Comparison of ENCODE assay signal across 6 cellular contexts in genomic region chr2:71958426-71958825, GRCh38.
DNase-seq lines count a peak whose midpoint lies in the region; ATAC-seq, FAIRE-seq and TF ChIP-seq lines count a peak whose summit lies in the region.
"Not testable (repeated sequence)": the region's sequence is repeated elsewhere in the genome, so short reads cannot be mapped to it uniquely, and the experiment has no call there.

No MANE protein-coding gene starts in this region.

- RAD21 ChIA-PET in HCT116 (lab: Charles Lee; ENCODE audit: low non-redundant PET in 1 of 2, low total read pairs in 2 of 2, uncharacterized antibody in 2 of 2, unreplicated experiment in 2 of 2); GM12878 (lab: Charles Lee; ENCODE audit: unreplicated experiment): not testable (repeated sequence)

- WGBS in GM12878 (ENCODE audit: insufficient coverage, insufficient replicate concordance, low lambda C conversion rate, missing lambda C conversion rate): 30% methylated on average over 1 of the region's 1 CpG
- 9% methylated on average over 1 of the region's 1 CpG for WGBS in K562 (ENCODE audit: insufficient coverage, low coverage, missing lambda C conversion rate)

- peak; percentile 31 for FAIRE-seq in GM12878 (lab: Jason Lieb, UNC)
- not testable (repeated sequence) for FAIRE-seq in K562 (lab: Jason Lieb, UNC)

- intact Hi-C loops in HCT116 (cut with micrococcal nuclease); GM12878 (cut with micrococcal nuclease; ENCODE audit: unreplicated experiment); K562 (cut with micrococcal nuclease): not testable (repeated sequence)

- not testable (repeated sequence) for H2AFZ ChIP-seq in HCT116 (ENCODE audit: low read depth, low read length, poor library complexity, severe bottlenecking); GM12878 (ENCODE audit: control insufficient read depth, low read depth, low read length); K562 (ENCODE audit: low read depth, low read length)

- not testable (repeated sequence) for H3K9me3 ChIP-seq in HCT116 (ENCODE audit: control insufficient read depth in 1 of 2, insufficient read depth in 1 of 2, low read depth in 1 of 2, low read length in 2 of 2); HEK293 (ENCODE audit: control insufficient read depth, insufficient read depth, low read depth, low read length); GM12878 (replicated peaks; ENCODE audit: control insufficient read depth, insufficient read depth, low read length); K562 (replicated peaks; ENCODE audit: control insufficient read depth, insufficient read depth, low read depth, low read length)
- peaks cover 31% of the 10 kb centered on the region for H3K9me3 ChIP-seq in adipocyte (ENCODE audit: control insufficient read depth, low read length)

- in situ Hi-C loops in GM12878 (cut with MboI); K562 (cut with MboI): not testable (repeated sequence)

- not testable (repeated sequence) for TF ChIP-seq POLR2A in HCT116 (IDR thresholded peaks at IDR 0.05; ENCODE audit: borderline replicate concordance, extremely low read depth, insufficient read depth, insufficient read length); GM12878 (IDR thresholded peaks at IDR 0.05; ENCODE audit: low read depth, low read length); K562 (conservative IDR thresholded peaks at IDR 0.05)

- not testable (repeated sequence) for H3K9me1 ChIP-seq in K562 (ENCODE audit: control insufficient read depth, insufficient read depth, low read length)

- H3K79me2 ChIP-seq in HCT116 (ENCODE audit: insufficient read depth, low read length); GM12878 (ENCODE audit: control insufficient read depth, insufficient read depth, low read length); K562 (ENCODE audit: control insufficient read depth, insufficient read depth, low read length): not testable (repeated sequence)

- H3K9me2 ChIP-seq in HCT116 (ENCODE audit: insufficient read depth): not testable (repeated sequence)

- TF ChIP-seq EP300 in GM12878 (IDR thresholded peaks at IDR 0.05; ENCODE audit: borderline replicate concordance in 1 of 2, control insufficient read depth in 1 of 2, low read depth in 2 of 2, low read length in 2 of 2); K562 (IDR thresholded peaks at IDR 0.05; ENCODE audit: low read length): not testable (repeated sequence)

- not testable (repeated sequence) for ATAC-seq in HCT116, GM12878, K562

- H3K27ac ChIP-seq in HCT116 (ENCODE audit: low read depth, low read length); HEK293 (ENCODE audit: extremely low read depth, low read depth, low read length); GM12878 (ENCODE audit: control insufficient read depth, insufficient read depth); K562 (ENCODE audit: extremely low read depth, low read depth, low read length): not testable (repeated sequence)

- H3K4me1 ChIP-seq in HCT116 (ENCODE audit: control insufficient read depth in 1 of 2, insufficient read depth in 2 of 2, low read length in 2 of 2); HEK293 (ENCODE audit: control insufficient read depth, insufficient read depth, low read length); adipocyte (ENCODE audit: control insufficient read depth, insufficient read depth, low read length); GM12878 (ENCODE audit: control insufficient read depth, insufficient read depth, low read length); K562 (replicated peaks in 1 of 2; ENCODE audit: control insufficient read depth in 2 of 2, insufficient read depth in 2 of 2, low read length in 2 of 2): not testable (repeated sequence)

- BruUV-seq in HCT116 (replicated peaks; lab: Mats Ljungman, UMichigan); GM12878 (replicated peaks; lab: Mats Ljungman, UMichigan); K562 (replicated peaks; lab: Mats Ljungman, UMichigan): not testable (repeated sequence)

- H3K27me3 ChIP-seq in HCT116 (ENCODE audit: insufficient read depth, low read length); adipocyte (replicated peaks; ENCODE audit: control insufficient read depth, insufficient read depth, low read length); GM12878 (replicated peaks in 1 of 2; ENCODE audit: control insufficient read depth in 2 of 2, insufficient read depth in 2 of 2, low read length in 1 of 2); K562 (ENCODE audit: control insufficient read depth in 2 of 2, insufficient read depth in 2 of 2, low read length in 2 of 2): not testable (repeated sequence)

- not testable (repeated sequence) for H3K4me2 ChIP-seq in HCT116 (ENCODE audit: low read length); GM12878 (ENCODE audit: control insufficient read depth, insufficient read depth); K562 (ENCODE audit: insufficient read depth, low read length)

- not testable (repeated sequence) for H3K9ac ChIP-seq in HCT116 (ENCODE audit: low read length); adipocyte (ENCODE audit: low read length); GM12878 (ENCODE audit: control insufficient read depth, insufficient read depth, low read length); K562 (ENCODE audit: insufficient read depth in 1 of 2, low read depth in 2 of 2, low read length in 2 of 2)

- H4K20me1 ChIP-seq in HCT116 (ENCODE audit: insufficient read depth); GM12878 (ENCODE audit: control insufficient read depth, insufficient read depth); K562 (replicated peaks; ENCODE audit: control insufficient read depth, insufficient read depth, low read length): not testable (repeated sequence)

- not testable (repeated sequence) for TF ChIP-seq RAD21 in HCT116 (IDR thresholded peaks at IDR 0.05; ENCODE audit: low read depth); GM12878 (IDR thresholded peaks at IDR 0.05; ENCODE audit: insufficient read depth, low read depth, low read length); K562 (CRISPR knock-in tag; conservative IDR thresholded peaks at IDR 0.05 in 1 of 2, IDR thresholded peaks at IDR 0.05 in 1 of 2)

- not testable (repeated sequence) for H3K36me3 ChIP-seq in HCT116 (ENCODE audit: control insufficient read depth in 1 of 2, insufficient read depth in 2 of 2, low read length in 2 of 2); HEK293 (ENCODE audit: control insufficient read depth in 2 of 2, insufficient read depth in 1 of 2, low read length in 2 of 2); adipocyte (ENCODE audit: control insufficient read depth, insufficient read depth, low read length, severe bottlenecking); GM12878 (ENCODE audit: control insufficient read depth in 2 of 2, insufficient read depth in 2 of 2, low read length in 1 of 2); K562 (ENCODE audit: control insufficient read depth, insufficient read depth, low read length)

- not testable (repeated sequence) for TF ChIP-seq CTCF in HCT116 (IDR thresholded peaks at IDR 0.05 in 2 of 3, conservative IDR thresholded peaks at IDR 0.05 in 1 of 3; ENCODE audit: borderline replicate concordance in 1 of 3, insufficient read depth in 1 of 3, low read depth in 2 of 3, low read length in 2 of 3); HEK293 (tag by site-specific recombination; IDR thresholded peaks at IDR 0.05); GM12878 (IDR thresholded peaks at IDR 0.05 in 2 of 3, conservative IDR thresholded peaks at IDR 0.05 in 1 of 3; ENCODE audit: control insufficient read depth in 2 of 3, extremely low read depth in 1 of 3, insufficient read depth in 1 of 3, low read depth in 3 of 3, low read length in 3 of 3); K562 (IDR thresholded peaks at IDR 0.05 in 2 of 3, conservative IDR thresholded peaks at IDR 0.05 in 1 of 3; ENCODE audit: insufficient read depth in 2 of 3, low read depth in 1 of 3, low read length in 3 of 3)

- POLR2A ChIA-PET in HCT116 (lab: Charles Lee); HEK293 (lab: Yijun Ruan, JAX); GM12878 (lab: Charles Lee): not testable (repeated sequence)
- POLR2A ChIA-PET in K562 (lab: Yijun Ruan, JAX): interaction anchor here (0.6 kb wide), 1 partner anchor 24 kb away, joined by 3 read pairs; no protein-coding TSS in a partner anchor

- SMC1A ChIA-PET in GM12878 (lab: Charles Lee; ENCODE audit: uncharacterized antibody, unreplicated experiment): not testable (repeated sequence)

- H3K4me3 ChIP-seq in HCT116 (replicated peaks in 1 of 2; ENCODE audit: low read depth in 1 of 2, low read length in 2 of 2); HEK293 (ENCODE audit: low read depth, low read length); GM12878; K562: not testable (repeated sequence)
- H3K4me3 ChIP-seq in adipocyte (ENCODE audit: low read length): peak overlapping the region; percentile 39

- DNase-seq in HCT116 (ENCODE audit: low read depth, low spot score); adipocyte (ENCODE audit: low read depth); GM12878 (ENCODE audit: low read depth, low spot score); K562 (ENCODE audit: extremely low read depth in 1 of 4, low spot score in 3 of 4): not testable (repeated sequence)
- peak; percentile 1 for DNase-seq in amniotic epithelial cell (ENCODE audit: low read depth)

- CTCF ChIA-PET in HCT116 (lab: Charles Lee); GM12878 (lab: Yijun Ruan, JAX); K562 (lab: Yijun Ruan, JAX; ENCODE audit: low intra/inter-chr PET ratio): not testable (repeated sequence)
- CTCF ChIA-PET in HEK293 (lab: Yijun Ruan, JAX): interaction anchor here (0.7 kb wide), 2 partner anchors 144 to 232 kb away, joined by 3 read pairs; no protein-coding TSS in a partner anchor

TF ChIP-seq in K562, 482 proteins besides CTCF, POLR2A, EP300 and RAD21 (continues in another document):
- peak; percentile 72 for TF ChIP-seq TRIM28 (IDR thresholded peaks at IDR 0.05)
